Comparison of ENCODE assay signal across 16 cellular contexts in the genomic region with DNA sequence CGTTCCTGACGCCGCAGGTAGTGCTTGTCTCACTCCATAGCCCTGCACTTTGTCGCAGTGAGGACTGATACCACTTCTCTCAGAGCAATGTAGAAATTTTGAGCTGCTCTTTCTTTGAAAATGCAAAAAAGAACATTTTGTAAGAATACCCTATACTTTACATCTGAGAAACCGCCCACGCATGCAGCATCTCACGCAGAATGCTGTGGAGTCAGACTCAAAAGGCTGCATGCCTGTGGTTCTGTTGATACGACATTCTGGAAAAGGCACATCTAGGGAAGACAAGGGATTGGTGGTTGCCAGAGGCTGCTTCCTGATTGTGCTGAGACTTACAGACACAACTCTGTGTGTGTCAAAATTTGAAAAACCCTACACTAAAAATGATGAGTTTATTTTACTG. TPM values are rescaled to one million over a fixed set of nuclear protein-coding genes. Genes with fewer than 3 reads are reported as not detected.
"Had no signal": no experiment of that assay in that cellular context is flagged by ENCODE, and none has a peak within 500 bp of the region (broad histone marks: within the 10 kb centered on the region; RNA-seq: fewer than 3 reads in every experiment).

No MANE protein-coding gene starts in this region.

RNA-seq across cellular contexts. Expression of gene LRRC14B, which starts 46.6 kb away (rescaled TPM):
- total RNA-seq: hepatocyte, kidney, left colon, left lung, lower lobe of right lung, mammary epithelial cell, mononuclear cell, natural killer cell, omental fat pad, thyroid gland, transverse colon, upper lobe of left lung, vagina had no signal
- polyA plus RNA-seq: liver, mammary epithelial cell, sigmoid colon, urinary bladder had no signal
